In the genomic region with DNA sequence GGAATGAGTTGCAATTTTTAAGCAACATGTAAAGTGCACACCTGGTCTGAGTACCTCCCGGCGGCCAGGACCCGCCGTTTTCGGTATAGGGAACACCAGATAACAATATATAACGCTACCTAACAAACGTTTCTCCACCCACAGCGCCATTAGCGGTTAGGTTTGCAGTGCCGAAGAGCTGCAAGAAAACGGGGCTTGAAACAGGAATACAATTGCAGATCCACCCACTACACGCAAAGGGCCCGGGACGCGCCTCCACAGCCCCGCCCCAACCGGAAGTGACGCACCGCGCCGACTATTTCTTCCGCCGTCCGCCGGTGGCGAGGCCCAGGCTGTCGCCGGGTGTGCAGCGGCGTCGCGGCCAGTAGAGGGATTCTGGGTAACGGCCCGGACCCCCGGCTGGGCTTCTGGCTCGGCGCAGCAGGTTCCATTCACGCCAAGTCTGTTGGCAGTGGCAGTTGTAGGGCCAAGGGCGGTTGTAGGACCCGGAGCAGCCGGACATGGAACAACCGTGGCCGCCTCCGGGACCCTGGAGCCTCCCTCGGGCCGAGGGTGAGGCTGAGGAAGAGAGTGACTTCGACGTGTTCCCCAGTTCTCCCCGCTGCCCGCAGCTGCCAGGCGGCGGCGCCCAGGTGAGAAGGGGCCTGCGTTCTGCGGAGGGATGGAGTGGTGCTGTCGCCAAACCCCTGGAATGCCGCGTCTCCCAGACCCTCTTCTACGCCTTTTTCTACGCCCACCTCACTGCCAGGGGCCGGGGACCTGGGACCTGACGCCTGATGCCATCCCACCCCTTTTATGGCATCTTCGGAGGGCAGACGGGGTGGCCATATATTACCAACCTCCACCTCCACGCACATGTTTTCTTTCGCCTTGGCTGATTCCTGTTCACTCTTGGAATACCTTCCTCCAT, we compare ENCODE assay signal across 8 cellular contexts. TPM values are rescaled to one million over a fixed set of nuclear protein-coding genes. Genes with fewer than 3 reads are reported as not detected.
A peak's percentile ranks its signal among the peaks of the same experiment; 100 is the strongest.
DNase-seq lines count a peak whose midpoint lies in the region; ATAC-seq and TF ChIP-seq lines count a peak whose summit lies in the region.

TSS of gene CDC37L1 (plus strand) at position 302 of the 910 bp plus-strand sequence. CDS start at position 501, 199 bp downstream.

- H3K27ac ChIP-seq in SK-N-SH (ENCODE audit: low read depth in 2 of 2, low read length in 1 of 2) (peak within 1 kb of the TSS; percentile 96 to 97), osteoblast (ENCODE audit: low read depth, low read length) (peak within 1 kb of the TSS; percentile 89), thymus (ENCODE audit: low read depth) (peak within 1 kb of the TSS; percentile 100)

- H3K27me3 ChIP-seq in SK-N-SH (ENCODE audit: insufficient read depth): no peaks in the 10 kb centered on the region
- H3K27me3 ChIP-seq in osteoblast (ENCODE audit: insufficient read depth, low read length): no peaks in the 10 kb centered on the region
- H3K27me3 ChIP-seq in thymus (ENCODE audit: control insufficient read depth, insufficient read depth): no peaks in the 10 kb centered on the region

- peak; percentile 95 for DNase-seq in GM10248 (ENCODE audit: extremely low spot score)
- DNase-seq in NCI-H1048 (lab: John Stamatoyannopoulos, UW): peak; percentile 86
- DNase-seq in SK-N-SH: peak; percentile 93
- DNase-seq in activated naive CD4-positive, alpha-beta T cell treated with anti-CD3 and anti-CD28 coated beads, Interleukin-2, amount 50 U/mL, for 72 hours (ENCODE audit: low spot score in 2 of 2): peak; percentile 98 to 99
- DNase-seq in glutamatergic neuron: peak; percentile 99
- peak; percentile 94 for DNase-seq in osteoblast (ENCODE audit: insufficient read length, low spot score, missing footprints)

- H2AFZ ChIP-seq in SK-N-SH (ENCODE audit: low read depth) (peak within 1 kb of the TSS; percentile 88), osteoblast (ENCODE audit: low read length) (peak within 1 kb of the TSS; percentile 89)

- H3K4me2 ChIP-seq in SK-N-SH (peak within 1 kb of the TSS; percentile 95), osteoblast (ENCODE audit: insufficient read depth, low read length) (peak within 1 kb of the TSS; percentile 84)

- H3K36me3 ChIP-seq in SK-N-SH (replicated peaks in 1 of 2; ENCODE audit: control insufficient read depth in 1 of 2, insufficient read depth in 2 of 2, low read length in 1 of 2): peaks cover 0 to 3% of the 10 kb centered on the region in 2 experiments
- H3K36me3 ChIP-seq in osteoblast (ENCODE audit: insufficient read depth, low read length): no peaks in the 10 kb centered on the region
- no peaks in the 10 kb centered on the region for H3K36me3 ChIP-seq in thymus (ENCODE audit: control insufficient read depth, insufficient read depth)

- ATAC-seq in HG02571 (IDR thresholded peaks at IDR 0.05; ENCODE audit: unreplicated experiment): peak; percentile 97
- peak; percentile 97 to 98 for ATAC-seq in activated naive CD4-positive, alpha-beta T cell treated with anti-CD3 and anti-CD28 coated beads, Interleukin-2, amount 50 U/mL, for 72 hours

- H3K9me2 ChIP-seq in SK-N-SH: no peaks in the 10 kb centered on the region

- TF ChIP-seq RAD21 in SK-N-SH (IDR thresholded peaks at IDR 0.05; ENCODE audit: low read length): no peak

- peaks cover under 1% of the 10 kb centered on the region in 2 donors for H3K36me3 Mint-ChIP-seq in activated naive CD4-positive, alpha-beta T cell treated with anti-CD3 and anti-CD28 coated beads, Interleukin-2, amount 50 U/mL, for 72 hours
- no peaks in the 10 kb centered on the region for H3K36me3 Mint-ChIP-seq in glutamatergic neuron (ENCODE audit: unreplicated experiment)

- POLR2A ChIA-PET in GM10248 (lab: Yijun Ruan, JAX) (interaction anchor here (1.0 kb wide), 2 partner anchors 14 to 18 kb away, joined by 3 read pairs; partner anchors contain the start of genes PLPP6 and SPATA6L), SK-N-SH (lab: Yijun Ruan, JAX) (interaction anchor here (1.0 to 1.4 kb wide), 6 partner anchors 14 to 61 kb away, joined by 3 to 17 read pairs (median 5); partner anchors contain the start of genes PLPP6 and SPATA6L)

- H3K79me2 ChIP-seq in SK-N-SH (ENCODE audit: insufficient read depth) (peaks cover 48% of the 10 kb centered on the region), osteoblast (ENCODE audit: insufficient read depth, low read length) (peaks cover 44% of the 10 kb centered on the region)

- WGBS in SK-N-SH (ENCODE audit: low lambda C conversion rate): 2% methylated on average over 24 of the region's 66 CpGs
- WGBS in thymus: under 1% methylated on average over 66 of the region's 66 CpGs

- CTCF ChIA-PET in GM10248 (lab: Yijun Ruan, JAX): interaction anchor here (0.7 to 1.0 kb wide), 5 partner anchors 14 to 57 kb away, joined by 3 to 8 read pairs (median 3); partner anchors contain the start of genes PLPP6 and SPATA6L
- CTCF ChIA-PET in SK-N-SH (lab: Yijun Ruan, JAX): interaction anchor here (0.6 to 1.4 kb wide), 3 partner anchors 17 to 113 kb away, joined by 3 to 6 read pairs (median 3); partner anchors contain the start of genes PLPP6 and RCL1

- H3K4me1 Mint-ChIP-seq in glutamatergic neuron (ENCODE audit: low read depth, unreplicated experiment): no peaks in the 10 kb centered on the region

- TF ChIP-seq CTCF in GM10248 (IDR thresholded peaks at IDR 0.05; ENCODE audit: control extremely low read depth, extremely low read depth, low read depth, missing control alignments) (peak; percentile 37), SK-N-SH (IDR thresholded peaks at IDR 0.05) (peak; percentile 60), glutamatergic neuron (IDR thresholded peaks at IDR 0.05; ENCODE audit: partially characterized antibody, unreplicated experiment) (peak; percentile 88), osteoblast (IDR thresholded peaks at IDR 0.05; ENCODE audit: extremely low read depth, low read depth, low read length) (peak; percentile 49)

- no peaks in the 10 kb centered on the region for H3K27me3 Mint-ChIP-seq in glutamatergic neuron (ENCODE audit: unreplicated experiment)

- H3K9ac ChIP-seq in SK-N-SH: peak within 1 kb of the TSS; percentile 91

- H3F3A ChIP-seq in SK-N-SH (replicated peaks; ENCODE audit: insufficient read depth): peaks cover 14% of the 10 kb centered on the region

- no peak within 1 kb of the TSS for H3K4me3 Mint-ChIP-seq in glutamatergic neuron (ENCODE audit: unreplicated experiment)

- H3K4me1 ChIP-seq in SK-N-SH (ENCODE audit: control insufficient read depth in 1 of 2, insufficient read depth in 2 of 2, low read depth in 1 of 2, low read length in 1 of 2): peaks cover 3 to 5% of the 10 kb centered on the region in 2 experiments; a peak in 3 of 4 replicates
- H3K4me1 ChIP-seq in osteoblast (ENCODE audit: insufficient read depth, low read length): peaks cover 28% of the 10 kb centered on the region
- H3K4me1 ChIP-seq in thymus (ENCODE audit: control insufficient read depth, insufficient read depth, low read length): no peaks in the 10 kb centered on the region

- no peaks in the 10 kb centered on the region for H3K9me3 Mint-ChIP-seq in activated naive CD4-positive, alpha-beta T cell treated with anti-CD3 and anti-CD28 coated beads, Interleukin-2, amount 50 U/mL, for 72 hours
- H3K9me3 Mint-ChIP-seq in glutamatergic neuron (ENCODE audit: unreplicated experiment): no peaks in the 10 kb centered on the region

- no peak within 1 kb of the TSS for H3K27ac Mint-ChIP-seq in activated naive CD4-positive, alpha-beta T cell treated with anti-CD3 and anti-CD28 coated beads, Interleukin-2, amount 50 U/mL, for 72 hours
- H3K27ac Mint-ChIP-seq in glutamatergic neuron (ENCODE audit: unreplicated experiment): no peak within 1 kb of the TSS

- TF ChIP-seq EP300 in SK-N-SH (IDR thresholded peaks at IDR 0.05; ENCODE audit: borderline replicate concordance in 1 of 2, low read depth in 1 of 2, low read length in 1 of 2): no peak

- no peaks in the 10 kb centered on the region for H4K20me1 ChIP-seq in SK-N-SH (ENCODE audit: insufficient read depth)
- peaks cover 7% of the 10 kb centered on the region for H4K20me1 ChIP-seq in osteoblast (ENCODE audit: insufficient read depth, low read length)

- no peaks in the 10 kb centered on the region for H3K9me3 ChIP-seq in SK-N-SH
- H3K9me3 ChIP-seq in osteoblast (ENCODE audit: low read depth, low read length): no peaks in the 10 kb centered on the region
- no peaks in the 10 kb centered on the region for H3K9me3 ChIP-seq in thymus (ENCODE audit: control insufficient read depth)

- H3K4me3 ChIP-seq in SK-N-SH (ENCODE audit: low read depth in 2 of 2, low read length in 1 of 2) (peak within 1 kb of the TSS; percentile 80 to 85), osteoblast (ENCODE audit: insufficient read depth, low read length) (peak within 1 kb of the TSS; percentile 76), thymus (ENCODE audit: low read length) (peak within 1 kb of the TSS; percentile 56)

TF ChIP-seq in SK-N-SH, 30 proteins besides CTCF, POLR2A, EP300 and RAD21 (continues in another document):
- TF ChIP-seq FOXJ3 (CRISPR knock-in tag; IDR thresholded peaks at IDR 0.05) (0 out of 2 replicates have a peak, but pooled peaks have one; percentile 28), YY1 (IDR thresholded peaks at IDR 0.05; ENCODE audit: low read depth) (peak; percentile 72; the same call in 1 of the 2 replicates), GATA2 (CRISPR knock-in tag; IDR thresholded peaks at IDR 0.05) (no peak), RXRA (IDR thresholded peaks at IDR 0.05; ENCODE audit: borderline replicate concordance, low read depth) (no peak), RFX5 (IDR thresholded peaks at IDR 0.05; ENCODE audit: low read length) (0 out of 2 replicates have a peak, but pooled peaks have one; percentile 53), PBX3 (IDR thresholded peaks at IDR 0.05) (0 out of 2 replicates have a peak, but pooled peaks have one; percentile 22)

RNA-seq across cellular contexts. Expression of gene CDC37L1, which starts in this region (rescaled TPM):
- polyA plus RNA-seq in SK-N-SH (2012; rRNA removed): 6.5 and 7.2 TPM in 2 replicates
- 7.2 and 8.9 TPM in 2 replicates for polyA plus RNA-seq in SK-N-SH (2012; cell fraction: cytosol; rRNA removed)
- 5.8 and 5.9 TPM in 2 replicates for polyA plus RNA-seq in SK-N-SH (2012; cell fraction: nucleus; rRNA removed)
- total RNA-seq in activated naive CD4-positive, alpha-beta T cell treated with anti-CD3 and anti-CD28 coated beads, Interleukin-2, amount 50 U/mL, for 72 hours: 10 to 100 TPM in 1 of 2 donors, 1 to 10 TPM in 1; 9.1 to 18.3 TPM
- total RNA-seq in glutamatergic neuron (ENCODE audit: unreplicated experiment): 20.8 TPM
- total RNA-seq in osteoblast: 29.3 and 35.1 TPM in 2 replicates
- 16.9 TPM for polyA plus RNA-seq in thymus

Comparison
In these comparisons a context has a peak if more than half of its experiments do, and no peak if none do; other contexts are left out.
1. Peak in every context shown above with its lines: DNase-seq, ATAC-seq, H3K4me3 ChIP-seq and H3K27ac ChIP-seq.
2. CTCF ChIP-seq: peak in every context shown above with its lines; median percentile 88 in glutamatergic neuron; 60 in SK-N-SH; 49 in osteoblast; 37 in GM10248.